ENCODE assay signal across 10 cellular contexts in genomic region chr1:45775794-45776193, GRCh38.
"Had no signal": no experiment of that assay in that cellular context is flagged by ENCODE, and none has a peak within 500 bp of the region (broad histone marks: within the 10 kb centered on the region; RNA-seq: fewer than 3 reads in every experiment).

No MANE protein-coding gene starts in this region.

- H2AFZ ChIP-seq: GM23248 had no signal

- H3K4me3 ChIP-seq: GM23248 had no signal

- DNase-seq: GM23248, H9, HCEC 1CT, HFFc6, IMR-90, KBM-7 had no signal

- FAIRE-seq: H1, H54 had no signal

- H3K27ac ChIP-seq: GM23248, HL-60, KMS-11 had no signal

- H3K9ac ChIP-seq: GM23248, KMS-11 had no signal

- H3K4me2 ChIP-seq: KMS-11 had no signal
